ENCODE assay signal across 8 cellular contexts in the genomic region with DNA sequence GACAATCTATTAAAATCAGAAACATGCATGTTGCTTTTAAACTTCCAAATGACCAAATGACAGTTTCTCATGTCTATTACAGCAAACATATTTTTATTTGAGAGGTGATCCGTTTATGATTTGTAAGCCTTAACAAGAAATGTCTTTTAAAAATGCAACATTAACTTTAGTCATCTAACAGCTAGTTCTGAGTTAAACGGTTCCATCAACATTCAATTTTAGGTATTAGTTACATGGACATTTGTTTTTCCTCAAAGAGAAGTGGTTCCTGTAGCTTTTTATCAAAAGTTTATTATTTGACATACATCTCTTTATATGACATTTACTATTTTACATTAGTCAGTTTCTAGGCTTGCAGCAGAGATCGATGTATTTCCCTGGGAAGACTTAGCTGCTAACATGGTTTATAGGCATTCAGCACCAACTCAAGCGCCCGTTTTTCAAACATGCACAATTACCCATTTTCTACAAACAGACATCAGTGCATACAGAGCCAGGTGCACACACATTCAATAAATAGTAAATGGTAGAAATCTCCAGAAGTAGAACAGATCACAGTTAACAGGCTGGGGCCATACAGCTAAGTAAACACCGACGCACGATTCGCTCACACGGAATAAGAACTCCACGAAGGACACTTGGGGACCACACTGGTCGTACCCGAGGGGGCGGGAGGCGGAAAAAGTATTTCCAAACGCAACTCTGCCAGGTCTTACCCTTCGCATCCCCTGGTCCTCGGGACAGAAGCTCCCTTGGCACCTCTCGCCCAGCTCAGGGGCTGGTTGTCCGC. TPM values are rescaled to one million over a fixed set of nuclear protein-coding genes. Genes with fewer than 3 reads are reported as not detected.
DNase-seq lines count a peak whose midpoint lies in the region; ATAC-seq and TF ChIP-seq lines count a peak whose summit lies in the region.

No MANE protein-coding gene starts in this region.

- CTCF ChIA-PET in CD8-positive, alpha-beta T cell (lab: Charles Lee), result no interaction called here
- CTCF ChIA-PET in HEK293 (lab: Yijun Ruan, JAX), result interaction anchor here (0.6 to 1.1 kb wide), 4 partner anchors 9 to 1026 kb away, joined by 3 read pairs; no protein-coding TSS in a partner anchor
- CTCF ChIA-PET in activated CD4-positive, alpha-beta memory T cell treated with anti-CD3 and anti-CD28 coated beads for 36 hours (lab: Charles Lee), result no interaction called here

- no peaks in the 10 kb centered on the region for H3K4me1 ChIP-seq in CD8-positive, alpha-beta T cell (ENCODE audit: insufficient read depth, low read length)
- H3K4me1 ChIP-seq in HEK293 (ENCODE audit: control insufficient read depth, insufficient read depth, low read length) (0 out of 2 replicates have a peak, but pooled peaks cover 4% of the 10 kb centered on the region), thyroid gland (peaks cover 10 to 21% of the 10 kb centered on the region in 2 donors)

- peak overlapping the region; percentile 69 for H3K4me3 Mint-ChIP-seq in CD8-positive, alpha-beta T cell
- H3K4me3 Mint-ChIP-seq in activated CD4-positive, alpha-beta memory T cell treated with anti-CD3 and anti-CD28 coated beads for 36 hours, result peak overlapping the region; percentile 7

- TF ChIP-seq CTCF in CD8-positive, alpha-beta T cell (IDR thresholded peaks at IDR 0.05), result no peak
- TF ChIP-seq CTCF in HEK293 (tag by site-specific recombination; IDR thresholded peaks at IDR 0.05), result no peak
- no peak for TF ChIP-seq CTCF in thyroid gland (IDR thresholded peaks at IDR 0.05)

- peaks cover 54% of the 10 kb centered on the region for H3K27me3 Mint-ChIP-seq in CD8-positive, alpha-beta T cell (ENCODE audit: low read depth)
- H3K27me3 Mint-ChIP-seq in activated CD4-positive, alpha-beta memory T cell treated with anti-CD3 and anti-CD28 coated beads for 36 hours, result peaks cover 52% of the 10 kb centered on the region

- H3K36me3 ChIP-seq in CD8-positive, alpha-beta T cell (ENCODE audit: insufficient read depth, low read length), result no peaks in the 10 kb centered on the region
- H3K36me3 ChIP-seq in HEK293 (ENCODE audit: control insufficient read depth in 2 of 2, insufficient read depth in 1 of 2, low read length in 2 of 2) (no peaks in the 10 kb centered on the region), thyroid gland (no peaks in the 10 kb centered on the region)

- peaks cover 8% of the 10 kb centered on the region for H3K27me3 ChIP-seq in CD8-positive, alpha-beta T cell (ENCODE audit: insufficient read depth, low read length)
- H3K27me3 ChIP-seq in thyroid gland, result peaks cover 21% of the 10 kb centered on the region

- peaks cover 15% of the 10 kb centered on the region for H3K4me1 Mint-ChIP-seq in CD8-positive, alpha-beta T cell (ENCODE audit: low read depth)
- H3K4me1 Mint-ChIP-seq in activated CD4-positive, alpha-beta memory T cell treated with anti-CD3 and anti-CD28 coated beads for 36 hours (ENCODE audit: low read depth), result peaks cover 9% of the 10 kb centered on the region

- H3K36me3 Mint-ChIP-seq in CD8-positive, alpha-beta T cell, result no peaks in the 10 kb centered on the region
- H3K36me3 Mint-ChIP-seq in activated CD4-positive, alpha-beta memory T cell treated with anti-CD3 and anti-CD28 coated beads for 36 hours, result no peaks in the 10 kb centered on the region

- 8% methylated on average over 20 of the region's 20 CpGs for WGBS in thyroid gland, 2 donors

- DNase-seq in CD8-positive, alpha-beta T cell, result no peak
- DNase-seq in activated CD4-positive, alpha-beta memory T cell treated with anti-CD3 and anti-CD28 coated beads for 36 hours, result no peak
- no peak for DNase-seq in left colon
- DNase-seq in thyroid gland, result no peak
- no peak for DNase-seq in UCSD-AML1 (lab: John Stamatoyannopoulos, UW; ENCODE audit: unreplicated experiment)
- DNase-seq in DMS79 (lab: John Stamatoyannopoulos, UW), result no peak

- H3K27ac Mint-ChIP-seq in CD8-positive, alpha-beta T cell, result no peak overlapping the region
- H3K27ac Mint-ChIP-seq in activated CD4-positive, alpha-beta memory T cell treated with anti-CD3 and anti-CD28 coated beads for 36 hours, result no peak overlapping the region

- H3K27ac ChIP-seq in CD8-positive, alpha-beta T cell (ENCODE audit: low read depth, low read length), result no peak overlapping the region
- H3K27ac ChIP-seq in HEK293 (ENCODE audit: extremely low read depth, low read depth, low read length) (peak overlapping the region; percentile 62; the same call in 1 of the 2 replicates), thyroid gland (peak overlapping the region in 1 of 3 donors; percentile 12)

- no peaks in the 10 kb centered on the region for H3K9me3 Mint-ChIP-seq in CD8-positive, alpha-beta T cell
- no peaks in the 10 kb centered on the region for H3K9me3 Mint-ChIP-seq in activated CD4-positive, alpha-beta memory T cell treated with anti-CD3 and anti-CD28 coated beads for 36 hours

- POLR2A ChIA-PET in CD8-positive, alpha-beta T cell (lab: Charles Lee), result no interaction called here
- POLR2A ChIA-PET in HEK293 (lab: Yijun Ruan, JAX), result interaction anchor here (1.1 kb wide), 1 partner anchor 220 kb away, joined by 3 read pairs; no protein-coding TSS in a partner anchor
- POLR2A ChIA-PET in activated CD4-positive, alpha-beta memory T cell treated with anti-CD3 and anti-CD28 coated beads for 36 hours (lab: Charles Lee), result no interaction called here

- intact Hi-C loops in CD8-positive, alpha-beta T cell (cut with DNase I, micrococcal nuclease), result no loop called here
- intact Hi-C loops in activated CD4-positive, alpha-beta memory T cell treated with anti-CD3 and anti-CD28 coated beads for 36 hours (cut with micrococcal nuclease), result loop anchor here (5.0 kb wide), 2 partner anchors 233 to 333 kb away; no protein-coding TSS in a partner anchor
- intact Hi-C loops in left colon (cut with DNase I, micrococcal nuclease) (no loop called here), thyroid gland (cut with DNase I) (no loop called here)

- no peaks in the 10 kb centered on the region for H3K9me3 ChIP-seq in CD8-positive, alpha-beta T cell (ENCODE audit: low read length)
- H3K9me3 ChIP-seq in HEK293 (ENCODE audit: control insufficient read depth, insufficient read depth, low read depth, low read length) (no peaks in the 10 kb centered on the region), thyroid gland (no peaks in the 10 kb centered on the region)

- no peak for ATAC-seq in CD8-positive, alpha-beta T cell
- ATAC-seq in left colon, result peak; percentile 19
- ATAC-seq in HG03139 (IDR thresholded peaks at IDR 0.05; ENCODE audit: unreplicated experiment), result no peak

- no peak overlapping the region for H3K4me3 ChIP-seq in CD8-positive, alpha-beta T cell (ENCODE audit: low read depth, low read length)
- H3K4me3 ChIP-seq in HEK293 (ENCODE audit: low read depth, low read length) (peak overlapping the region; percentile 49), thyroid gland (replicated peaks in 1 of 3) (peak overlapping the region; percentile 1 to 45 (median 37))

- TF ChIP-seq POLR2A in thyroid gland (IDR thresholded peaks at IDR 0.05), result no peak

TF ChIP-seq in HEK293, 187 proteins besides CTCF, POLR2A, EP300 and RAD21 (continues in another document):
- TF ChIP-seq ZBTB48 (tag by site-specific recombination; IDR thresholded peaks at IDR 0.05) (peak; percentile 85), ZBTB21 (tag by site-specific recombination; IDR thresholded peaks at IDR 0.05) (no peak), OVOL3 (tag by site-specific recombination; IDR thresholded peaks at IDR 0.05) (no peak)
- TF ChIP-seq, protein P1, sequence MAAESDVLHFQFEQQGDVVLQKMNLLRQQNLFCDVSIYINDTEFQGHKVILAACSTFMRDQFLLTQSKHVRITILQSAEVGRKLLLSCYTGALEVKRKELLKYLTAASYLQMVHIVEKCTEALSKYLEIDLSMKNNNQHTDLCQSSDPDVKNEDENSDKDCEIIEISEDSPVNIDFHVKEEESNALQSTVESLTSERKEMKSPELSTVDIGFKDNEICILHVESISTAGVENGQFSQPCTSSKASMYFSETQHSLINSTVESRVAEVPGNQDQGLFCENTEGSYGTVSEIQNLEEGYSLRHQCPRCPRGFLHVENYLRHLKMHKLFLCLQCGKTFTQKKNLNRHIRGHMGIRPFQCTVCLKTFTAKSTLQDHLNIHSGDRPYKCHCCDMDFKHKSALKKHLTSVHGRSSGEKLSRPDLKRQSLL (tag by site-specific recombination; IDR thresholded peaks at IDR 0.05), result no peak
- TF ChIP-seq, protein P2, sequence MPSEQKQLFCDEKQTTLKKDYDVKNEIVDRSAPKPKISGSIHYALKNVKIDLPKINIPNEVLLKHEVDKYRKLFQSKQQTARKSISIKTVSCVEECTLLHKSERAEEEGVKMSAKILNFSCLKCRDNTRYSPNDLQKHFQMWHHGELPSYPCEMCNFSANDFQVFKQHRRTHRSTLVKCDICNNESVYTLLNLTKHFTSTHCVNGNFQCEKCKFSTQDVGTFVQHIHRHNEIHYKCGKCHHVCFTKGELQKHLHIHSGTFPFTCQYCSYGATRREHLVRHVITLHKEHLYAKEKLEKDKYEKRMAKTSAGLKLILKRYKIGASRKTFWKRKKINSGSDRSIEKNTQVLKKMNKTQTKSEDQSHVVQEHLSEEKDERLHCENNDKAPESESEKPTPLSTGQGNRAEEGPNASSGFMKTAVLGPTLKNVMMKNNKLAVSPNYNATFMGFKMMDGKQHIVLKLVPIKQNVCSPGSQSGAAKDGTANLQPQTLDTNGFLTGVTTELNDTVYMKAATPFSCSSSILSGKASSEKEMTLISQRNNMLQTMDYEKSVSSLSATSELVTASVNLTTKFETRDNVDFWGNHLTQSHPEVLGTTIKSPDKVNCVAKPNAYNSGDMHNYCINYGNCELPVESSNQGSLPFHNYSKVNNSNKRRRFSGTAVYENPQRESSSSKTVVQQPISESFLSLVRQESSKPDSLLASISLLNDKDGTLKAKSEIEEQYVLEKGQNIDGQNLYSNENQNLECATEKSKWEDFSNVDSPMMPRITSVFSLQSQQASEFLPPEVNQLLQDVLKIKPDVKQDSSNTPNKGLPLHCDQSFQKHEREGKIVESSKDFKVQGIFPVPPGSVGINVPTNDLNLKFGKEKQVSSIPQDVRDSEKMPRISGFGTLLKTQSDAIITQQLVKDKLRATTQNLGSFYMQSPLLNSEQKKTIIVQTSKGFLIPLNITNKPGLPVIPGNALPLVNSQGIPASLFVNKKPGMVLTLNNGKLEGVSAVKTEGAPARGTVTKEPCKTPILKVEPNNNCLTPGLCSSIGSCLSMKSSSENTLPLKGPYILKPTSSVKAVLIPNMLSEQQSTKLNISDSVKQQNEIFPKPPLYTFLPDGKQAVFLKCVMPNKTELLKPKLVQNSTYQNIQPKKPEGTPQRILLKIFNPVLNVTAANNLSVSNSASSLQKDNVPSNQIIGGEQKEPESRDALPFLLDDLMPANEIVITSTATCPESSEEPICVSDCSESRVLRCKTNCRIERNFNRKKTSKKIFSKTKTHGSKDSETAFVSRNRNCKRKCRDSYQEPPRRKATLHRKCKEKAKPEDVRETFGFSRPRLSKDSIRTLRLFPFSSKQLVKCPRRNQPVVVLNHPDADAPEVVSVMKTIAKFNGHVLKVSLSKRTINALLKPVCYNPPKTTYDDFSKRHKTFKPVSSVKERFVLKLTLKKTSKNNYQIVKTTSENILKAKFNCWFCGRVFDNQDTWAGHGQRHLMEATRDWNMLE (tag by site-specific recombination; conservative IDR thresholded peaks at IDR 0.05; ENCODE audit: low read depth), result no peak

RNA-seq across cellular contexts. Expression of gene CNR1, which starts 0.9 kb away (rescaled TPM):
- total RNA-seq in CD8-positive, alpha-beta T cell, result not detected
- not detected for total RNA-seq in activated CD4-positive, alpha-beta memory T cell treated with anti-CD3 and anti-CD28 coated beads for 36 hours
- total RNA-seq in left colon (1 to 10 TPM; 1.1 to 3.4 TPM), thyroid gland (10 to 100 TPM in 1 of 4 donors, 1 to 10 TPM in 3; 3.8 to 17.5 (median 7.8) TPM)
